In genomic region chr9:120708526-120709224, GRCh38 we compare ENCODE assay signal across 11 cellular contexts. TPM values are rescaled to one million over a fixed set of nuclear protein-coding genes. Genes with fewer than 3 reads are reported as not detected.
A peak's percentile ranks its signal among the peaks of the same experiment; 100 is the strongest.
DNase-seq lines count a peak whose midpoint lies in the region; ATAC-seq, FAIRE-seq and TF ChIP-seq lines count a peak whose summit lies in the region.
"Had no signal": no experiment of that assay in that cellular context is flagged by ENCODE, and none has a peak within 500 bp of the region (broad histone marks: within the 10 kb centered on the region; RNA-seq: fewer than 3 reads in every experiment).

No MANE protein-coding gene starts in this region.

- no peaks in the 10 kb centered on the region for H3K36me3 ChIP-seq in KMS-11 (ENCODE audit: insufficient read depth)
- H3K36me3 ChIP-seq in bronchial epithelial cell (ENCODE audit: control insufficient read depth, insufficient read depth, low read length): no peaks in the 10 kb centered on the region

- H3K27me3 ChIP-seq in KMS-11 (ENCODE audit: insufficient read depth, low read depth) (no peaks in the 10 kb centered on the region), bronchial epithelial cell (ENCODE audit: control insufficient read depth, insufficient read depth, low read length) (no peaks in the 10 kb centered on the region)
- H3K27me3 ChIP-seq: hepatocyte, testis had no signal

- peak overlapping the region; percentile 9; the same call in 1 of the 2 replicates for H3K4me2 ChIP-seq in KMS-11
- H3K4me2 ChIP-seq: hepatocyte had no signal

- DNase-seq in NCI-H2196 (lab: John Stamatoyannopoulos, UW; ENCODE audit: unreplicated experiment) (peak; percentile 11), NCI-H2196 treated with DMSO at 0.1 percent for 48 hours (lab: John Stamatoyannopoulos, UW; ENCODE audit: unreplicated experiment) (no peak), bronchial epithelial cell (ENCODE audit: low read depth) (peak; percentile 92), renal cortical epithelial cell (ENCODE audit: low read depth) (peak; percentile 62)
- no peak for DNase-seq in activated CD4-positive, alpha-beta T cell treated with anti-CD3 and anti-CD28 coated beads, Interleukin-2, amount 50 U/mL, for 4 hours
- DNase-seq: mucosa of descending colon, testis had no signal

- H3K27ac ChIP-seq in KMS-11: no peak overlapping the region
- H3K27ac ChIP-seq: hepatocyte, testis had no signal

- ATAC-seq in GM21447 (IDR thresholded peaks at IDR 0.05; ENCODE audit: unreplicated experiment) (no peak), GM19463 (IDR thresholded peaks at IDR 0.05; ENCODE audit: unreplicated experiment) (no peak)
- ATAC-seq: mucosa of descending colon had no signal

- H3K4me3 ChIP-seq in KMS-11 (IDR thresholded peaks at IDR 0.05; ENCODE audit: insufficient read depth, low read depth, low read length): no peak overlapping the region
- no peak overlapping the region for H3K4me3 ChIP-seq in bronchial epithelial cell (ENCODE audit: low read depth, low read length)
- H3K4me3 ChIP-seq: hepatocyte, mucosa of descending colon, testis had no signal

- FAIRE-seq in bronchial epithelial cell (lab: Jason Lieb, UNC): no peak

- peaks cover 53% of the 10 kb centered on the region for H3K4me1 ChIP-seq in KMS-11 (ENCODE audit: low read depth, poor library complexity, severe bottlenecking)

- no peak overlapping the region for H2AFZ ChIP-seq in KMS-11 (ENCODE audit: low read depth)
- H2AFZ ChIP-seq: hepatocyte had no signal

- TF ChIP-seq CTCF in KMS-11 (conservative IDR thresholded peaks at IDR 0.05; ENCODE audit: low read depth, low read length) (no peak), bronchial epithelial cell (IDR thresholded peaks at IDR 0.05; ENCODE audit: insufficient read depth, low read length, severe bottlenecking) (no peak)

- no peak overlapping the region for H3K9ac ChIP-seq in KMS-11

- H3K79me2 ChIP-seq in KMS-11 (ENCODE audit: insufficient read depth, low read depth): peaks cover 20% of the 10 kb centered on the region; the same call in 1 of the 2 replicates

- H4K20me1 ChIP-seq in KMS-11 (ENCODE audit: insufficient read depth): no peaks in the 10 kb centered on the region

RNA-seq across cellular contexts. Expression of gene MEGF9, which starts 5.6 kb away (rescaled TPM):
- total RNA-seq in bronchial epithelial cell (4.7 and 5.9 TPM in 2 replicates), renal cortical epithelial cell (16.5 and 28.0 TPM in 2 replicates)

Comparison
In these comparisons a context has a peak if more than half of its experiments do, and no peak if none do; other contexts are left out.
1. DNase-seq: peak in NCI-H2196 (single experiment), bronchial epithelial cell (single experiment) and renal cortical epithelial cell (single experiment); none in NCI-H2196 treated with DMSO at 0.1 percent for 48 hours (single experiment) and activated CD4-positive, alpha-beta T cell treated with anti-CD3 and anti-CD28 coated beads, Interleukin-2, amount 50 U/mL, for 4 hours (0 of 2).